ENCODE assay signal across 22 cellular contexts in genomic region chr17:82203920-82204319, GRCh38.
"Had no signal": no experiment of that assay in that cellular context is flagged by ENCODE, and none has a peak within 500 bp of the region (broad histone marks: within the 10 kb centered on the region; RNA-seq: fewer than 3 reads in every experiment).

No MANE protein-coding gene starts in this region.

- H3K9me3 Mint-ChIP-seq: activated naive CD4-positive, alpha-beta T cell treated with anti-CD3 and anti-CD28 coated beads for 36 hours; activated naive CD8-positive, alpha-beta T cell treated with anti-CD3 and anti-CD28 coated beads, Interleukin-2, amount 50 U/mL, for 24 hours; mesothelial cell of epicardium; natural killer cell treated with Interleukin-12 subunit alpha and Interleukin-12 subunit beta and Interleukin-15 and Interleukin-18, amount 100 ng/mL, for 72 hours; stimulated activated effector memory CD8-positive, alpha-beta T cell treated with anti-CD3 and anti-CD28 coated beads, Interleukin-12 subunit alpha, Interleukin-12 subunit beta, amount 100 ng/mL, for 72 hours had no signal

- ATAC-seq: activated naive CD8-positive, alpha-beta T cell treated with anti-CD3 and anti-CD28 coated beads, Interleukin-2, amount 50 U/mL, for 24 hours; natural killer cell treated with Interleukin-12 subunit alpha and Interleukin-12 subunit beta and Interleukin-15 and Interleukin-18, amount 100 ng/mL, for 72 hours; sciatic nerve; stimulated activated effector memory CD8-positive, alpha-beta T cell treated with anti-CD3 and anti-CD28 coated beads, Interleukin-12 subunit alpha, Interleukin-12 subunit beta, amount 100 ng/mL, for 72 hours; T-helper 17 cell had no signal

- DNase-seq: activated CD4-positive, alpha-beta T cell treated with anti-CD3 and anti-CD28 coated beads for 1 hour; activated CD8-positive, alpha-beta memory T cell treated with anti-CD3 and anti-CD28 coated beads for 24 hours; activated CD8-positive, alpha-beta memory T cell treated with anti-CD3 and anti-CD28 coated beads, Interleukin-2, amount 50 U/mL, for 4 hours; activated effector memory CD4-positive, alpha-beta T cell treated with Interleukin-2 at 50 U/mL for 16 hours; activated naive CD4-positive, alpha-beta T cell treated with anti-CD3 and anti-CD28 coated beads for 36 hours; activated naive CD8-positive, alpha-beta T cell treated with anti-CD3 and anti-CD28 coated beads, Interleukin-2, amount 50 U/mL, for 24 hours; activated T-cell treated with anti-CD3 and anti-CD28 coated beads, Interleukin-2, amount 50 U/mL, for 48 hours; cerebellar nuclear complex; glutamatergic neuron; hippocampal formation; left ventricle myocardium inferior; nucleus accumbens; small intestine; stimulated activated CD4-positive, alpha-beta T cell treated with anti-CD3 and anti-CD28 coated beads, Interleukin-2, amount 100 ng/mL, for 24 hours; T-helper 17 cell; transverse colon had no signal

- H3K36me3 Mint-ChIP-seq: natural killer cell treated with Interleukin-12 subunit alpha and Interleukin-12 subunit beta and Interleukin-15 and Interleukin-18, amount 100 ng/mL, for 72 hours had no signal

- H3K9me3 ChIP-seq: esophagus muscularis mucosa, left ventricle myocardium inferior, transverse colon had no signal

- H3K27ac ChIP-seq: coronary artery, esophagus muscularis mucosa, left ventricle myocardium inferior, transverse colon had no signal

- H3K36me3 ChIP-seq: transverse colon had no signal

- H3K27me3 Mint-ChIP-seq: activated naive CD8-positive, alpha-beta T cell treated with anti-CD3 and anti-CD28 coated beads, Interleukin-2, amount 50 U/mL, for 24 hours; natural killer cell treated with Interleukin-12 subunit alpha and Interleukin-12 subunit beta and Interleukin-15 and Interleukin-18, amount 100 ng/mL, for 72 hours; T-helper 17 cell had no signal

- H3K27ac Mint-ChIP-seq: mesothelial cell of epicardium had no signal

- H3K4me3 ChIP-seq: coronary artery, esophagus muscularis mucosa, left ventricle myocardium inferior, transverse colon had no signal

- H3K27me3 ChIP-seq: esophagus muscularis mucosa, transverse colon had no signal

- H3K4me3 Mint-ChIP-seq: activated naive CD4-positive, alpha-beta T cell treated with anti-CD3 and anti-CD28 coated beads for 36 hours; mesothelial cell of epicardium; natural killer cell treated with Interleukin-12 subunit alpha and Interleukin-12 subunit beta and Interleukin-15 and Interleukin-18, amount 100 ng/mL, for 72 hours; stimulated activated effector memory CD8-positive, alpha-beta T cell treated with anti-CD3 and anti-CD28 coated beads, Interleukin-12 subunit alpha, Interleukin-12 subunit beta, amount 100 ng/mL, for 72 hours; T-helper 17 cell had no signal
